In genomic region chr20:46709459-46710148, GRCh38 we compare ENCODE assay signal across 9 cellular contexts. TPM values are rescaled to one million over a fixed set of nuclear protein-coding genes. Genes with fewer than 3 reads are reported as not detected.
A peak's percentile ranks its signal among the peaks of the same experiment; 100 is the strongest.
DNase-seq lines count a peak whose midpoint lies in the region; ATAC-seq and TF ChIP-seq lines count a peak whose summit lies in the region.
"Had no signal": no experiment of that assay in that cellular context is flagged by ENCODE, and none has a peak within 500 bp of the region (broad histone marks: within the 10 kb centered on the region; RNA-seq: fewer than 3 reads in every experiment).

Gene SLC2A10 (plus strand): TSS chr20:46709649. CDS start chr20:46709737, 88 bp downstream.

- POLR2A ChIA-PET in SK-N-SH (lab: Yijun Ruan, JAX), result no interaction called here

- H3K79me2 ChIP-seq in SK-N-SH (ENCODE audit: insufficient read depth) (peaks cover 16% of the 10 kb centered on the region; the same call in 1 of the 2 replicates), neural cell (replicated peaks; ENCODE audit: insufficient read depth, low read length) (no peaks in the 10 kb centered on the region)

- H3K4me2 ChIP-seq in SK-N-SH, result peak within 1 kb of the TSS; percentile 86
- no peak within 1 kb of the TSS for H3K4me2 ChIP-seq in neural cell (ENCODE audit: low read length)

- H3K9me3 ChIP-seq in SK-N-SH (peaks cover 5% of the 10 kb centered on the region; the same call in 1 of the 2 replicates), neural cell (ENCODE audit: low read length) (no peaks in the 10 kb centered on the region)

- ATAC-seq in HG02759 (IDR thresholded peaks at IDR 0.05; ENCODE audit: unreplicated experiment) (no peak), HG02588 (IDR thresholded peaks at IDR 0.05; ENCODE audit: unreplicated experiment) (no peak), HG02840 (IDR thresholded peaks at IDR 0.05; ENCODE audit: low FRiP score, unreplicated experiment) (no peak)

- H3K4me3 ChIP-seq in SK-N-SH (ENCODE audit: low read depth in 2 of 2, low read length in 1 of 2) (peak within 1 kb of the TSS; percentile 73 to 80), foreskin fibroblast (ENCODE audit: low read depth in 1 of 2, low read length in 2 of 2) (peak within 1 kb of the TSS; percentile 72), neural cell (ENCODE audit: low read length) (peak within 1 kb of the TSS; percentile 52)
- H3K4me3 ChIP-seq: SK-N-MC had no signal

- TF ChIP-seq RAD21 in SK-N-SH (IDR thresholded peaks at IDR 0.05; ENCODE audit: low read length), result no peak
- no peak for TF ChIP-seq RAD21 in neural cell (conservative IDR thresholded peaks at IDR 0.05)

- DNase-seq in GM13977 (ENCODE audit: low spot score), result peak; percentile 63
- DNase-seq in SK-N-SH, result peak; percentile 87
- DNase-seq in foreskin fibroblast, result peak; percentile 62 to 85
- DNase-seq in epidermal melanocyte (ENCODE audit: insufficient read length, low spot score), result no peak

- H3K36me3 ChIP-seq in SK-N-SH (replicated peaks in 1 of 2; ENCODE audit: control insufficient read depth in 1 of 2, insufficient read depth in 2 of 2, low read length in 1 of 2) (no peaks in the 10 kb centered on the region), neural cell (ENCODE audit: insufficient read depth, low read length) (no peaks in the 10 kb centered on the region)

- H2AFZ ChIP-seq in SK-N-SH (ENCODE audit: low read depth), result peak within 1 kb of the TSS; percentile 90
- H2AFZ ChIP-seq in neural cell (ENCODE audit: low read depth, low read length), result no peak within 1 kb of the TSS

- H4K20me1 ChIP-seq in SK-N-SH (ENCODE audit: insufficient read depth) (no peaks in the 10 kb centered on the region), neural cell (ENCODE audit: insufficient read depth) (no peaks in the 10 kb centered on the region)

- no peaks in the 10 kb centered on the region for H3K27me3 ChIP-seq in SK-N-SH (ENCODE audit: insufficient read depth)
- H3K27me3 ChIP-seq in neural cell (ENCODE audit: insufficient read depth, low read depth, low read length), result peaks cover 19% of the 10 kb centered on the region

- WGBS in SK-N-SH (ENCODE audit: low lambda C conversion rate), result 26% methylated on average over 20 of the region's 66 CpGs

- CTCF ChIA-PET in SK-N-SH (lab: Yijun Ruan, JAX), result interaction anchor here (0.8 to 1.9 kb wide), 6 partner anchors 11 to 148 kb away, joined by 3 to 5 read pairs (median 4); no protein-coding TSS in a partner anchor

- TF ChIP-seq EP300 in SK-N-SH (IDR thresholded peaks at IDR 0.05; ENCODE audit: borderline replicate concordance in 1 of 2, low read depth in 1 of 2, low read length in 1 of 2) (no peak), neural cell (conservative IDR thresholded peaks at IDR 0.05; ENCODE audit: poor library complexity, severe bottlenecking) (no peak)

- peaks cover 0 to 10% of the 10 kb centered on the region in 2 experiments; a peak in 1 of 4 replicates for H3K4me1 ChIP-seq in SK-N-SH (ENCODE audit: control insufficient read depth in 1 of 2, insufficient read depth in 2 of 2, low read depth in 1 of 2, low read length in 1 of 2)

- no peaks in the 10 kb centered on the region for H3F3A ChIP-seq in SK-N-SH (replicated peaks; ENCODE audit: insufficient read depth)
- no peaks in the 10 kb centered on the region for H3F3A ChIP-seq in neural cell (ENCODE audit: insufficient read depth, low read length, poor library complexity, severe bottlenecking)

- peak within 1 kb of the TSS; percentile 86 for H3K9ac ChIP-seq in SK-N-SH
- no peak within 1 kb of the TSS for H3K9ac ChIP-seq in neural cell (ENCODE audit: low read length)

- in situ Hi-C loops in GM13977 (cut with MboI; ENCODE audit: low pct_unique_long_range_greater_than_20kb, low sequenced_read_pairs, unreplicated experiment), result no loop called here

- no peaks in the 10 kb centered on the region for H3K9me2 ChIP-seq in SK-N-SH
- H3K9me2 ChIP-seq in neural cell (ENCODE audit: insufficient read depth, low read length), result no peaks in the 10 kb centered on the region

- TF ChIP-seq CTCF in GM13977 (IDR thresholded peaks at IDR 0.05; ENCODE audit: extremely low read depth, insufficient read depth, missing control alignments), result no peak
- no peak; the same call in 1 of the 2 replicates for TF ChIP-seq CTCF in SK-N-SH (IDR thresholded peaks at IDR 0.05)
- no peak for TF ChIP-seq CTCF in foreskin fibroblast (IDR thresholded peaks at IDR 0.05; ENCODE audit: low read depth, low read length)
- no peak for TF ChIP-seq CTCF in neural cell (IDR thresholded peaks at IDR 0.05; ENCODE audit: poor library complexity, severe bottlenecking)

- H3K27ac ChIP-seq in SK-N-SH (ENCODE audit: low read depth in 2 of 2, low read length in 1 of 2) (peak within 1 kb of the TSS; percentile 51 to 56; a peak in 3 of 4 replicates), neural cell (ENCODE audit: low read length) (no peak within 1 kb of the TSS)
- H3K27ac ChIP-seq: SK-N-MC had no signal

TF ChIP-seq in SK-N-SH, 30 proteins besides CTCF, POLR2A, EP300 and RAD21:
- TF ChIP-seq, protein P1, sequence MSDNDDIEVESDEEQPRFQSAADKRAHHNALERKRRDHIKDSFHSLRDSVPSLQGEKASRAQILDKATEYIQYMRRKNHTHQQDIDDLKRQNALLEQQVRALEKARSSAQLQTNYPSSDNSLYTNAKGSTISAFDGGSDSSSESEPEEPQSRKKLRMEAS (IDR thresholded peaks at IDR 0.05; ENCODE audit: low read depth), result 0 out of 2 replicates have a peak, but pooled peaks have one; percentile 16
- TF ChIP-seq, protein P2, sequence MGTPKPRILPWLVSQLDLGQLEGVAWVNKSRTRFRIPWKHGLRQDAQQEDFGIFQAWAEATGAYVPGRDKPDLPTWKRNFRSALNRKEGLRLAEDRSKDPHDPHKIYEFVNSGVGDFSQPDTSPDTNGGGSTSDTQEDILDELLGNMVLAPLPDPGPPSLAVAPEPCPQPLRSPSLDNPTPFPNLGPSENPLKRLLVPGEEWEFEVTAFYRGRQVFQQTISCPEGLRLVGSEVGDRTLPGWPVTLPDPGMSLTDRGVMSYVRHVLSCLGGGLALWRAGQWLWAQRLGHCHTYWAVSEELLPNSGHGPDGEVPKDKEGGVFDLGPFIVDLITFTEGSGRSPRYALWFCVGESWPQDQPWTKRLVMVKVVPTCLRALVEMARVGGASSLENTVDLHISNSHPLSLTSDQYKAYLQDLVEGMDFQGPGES (IDR thresholded peaks at IDR 0.05; ENCODE audit: low read depth, low read length), result no peak

TF ChIP-seq in neural cell, 6 proteins besides CTCF, POLR2A, EP300 and RAD21:
- TF ChIP-seq, protein P3, sequence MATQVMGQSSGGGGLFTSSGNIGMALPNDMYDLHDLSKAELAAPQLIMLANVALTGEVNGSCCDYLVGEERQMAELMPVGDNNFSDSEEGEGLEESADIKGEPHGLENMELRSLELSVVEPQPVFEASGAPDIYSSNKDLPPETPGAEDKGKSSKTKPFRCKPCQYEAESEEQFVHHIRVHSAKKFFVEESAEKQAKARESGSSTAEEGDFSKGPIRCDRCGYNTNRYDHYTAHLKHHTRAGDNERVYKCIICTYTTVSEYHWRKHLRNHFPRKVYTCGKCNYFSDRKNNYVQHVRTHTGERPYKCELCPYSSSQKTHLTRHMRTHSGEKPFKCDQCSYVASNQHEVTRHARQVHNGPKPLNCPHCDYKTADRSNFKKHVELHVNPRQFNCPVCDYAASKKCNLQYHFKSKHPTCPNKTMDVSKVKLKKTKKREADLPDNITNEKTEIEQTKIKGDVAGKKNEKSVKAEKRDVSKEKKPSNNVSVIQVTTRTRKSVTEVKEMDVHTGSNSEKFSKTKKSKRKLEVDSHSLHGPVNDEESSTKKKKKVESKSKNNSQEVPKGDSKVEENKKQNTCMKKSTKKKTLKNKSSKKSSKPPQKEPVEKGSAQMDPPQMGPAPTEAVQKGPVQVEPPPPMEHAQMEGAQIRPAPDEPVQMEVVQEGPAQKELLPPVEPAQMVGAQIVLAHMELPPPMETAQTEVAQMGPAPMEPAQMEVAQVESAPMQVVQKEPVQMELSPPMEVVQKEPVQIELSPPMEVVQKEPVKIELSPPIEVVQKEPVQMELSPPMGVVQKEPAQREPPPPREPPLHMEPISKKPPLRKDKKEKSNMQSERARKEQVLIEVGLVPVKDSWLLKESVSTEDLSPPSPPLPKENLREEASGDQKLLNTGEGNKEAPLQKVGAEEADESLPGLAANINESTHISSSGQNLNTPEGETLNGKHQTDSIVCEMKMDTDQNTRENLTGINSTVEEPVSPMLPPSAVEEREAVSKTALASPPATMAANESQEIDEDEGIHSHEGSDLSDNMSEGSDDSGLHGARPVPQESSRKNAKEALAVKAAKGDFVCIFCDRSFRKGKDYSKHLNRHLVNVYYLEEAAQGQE (IDR thresholded peaks at IDR 0.05; ENCODE audit: borderline replicate concordance), result no peak
- TF ChIP-seq MXI1 (conservative IDR thresholded peaks at IDR 0.05; ENCODE audit: poor library complexity, severe bottlenecking), result no peak
- TF ChIP-seq POLR2AphosphoS5 (IDR thresholded peaks at IDR 0.05), result no peak
- no peak for TF ChIP-seq EZH2 (IDR thresholded peaks at IDR 0.05; ENCODE audit: borderline replicate concordance, insufficient read depth, low read length, poor library complexity, severe bottlenecking)
TF ChIP-seq in neural cell: peak in this region for 0.

RNA-seq across cellular contexts. Expression of gene SLC2A10, which starts in this region (rescaled TPM):
- polyA plus RNA-seq in SK-N-SH (2012; rRNA removed) (12.6 and 14.1 TPM in 2 replicates), neural cell (0.22 TPM in 1 of 2 replicates, not detected in the other)
- 8.9 and 10.7 TPM in 2 replicates for polyA plus RNA-seq in SK-N-SH (2012; cell fraction: cytosol; rRNA removed)
- polyA plus RNA-seq in SK-N-SH (2012; cell fraction: nucleus; rRNA removed), result 13.8 and 17.0 TPM in 2 replicates
- polyA minus RNA-seq in neural cell, result 0.12 TPM in 1 of 2 replicates, not detected in the other
